In genomic region chr19:23313196-23313595, GRCh38 we compare ENCODE assay signal across 1 cellular context.
TF ChIP-seq lines count a peak whose summit lies in the region.

No MANE protein-coding gene starts in this region.

TF ChIP-seq in IMR-90, 13 proteins besides CTCF, POLR2A, EP300 and RAD21:
- TF ChIP-seq MAZ (IDR thresholded peaks at IDR 0.05; ENCODE audit: borderline replicate concordance, low read depth, low read length): no peak
- no peak for TF ChIP-seq BHLHE40 (IDR thresholded peaks at IDR 0.05; ENCODE audit: low read depth, low read length)
- no peak for TF ChIP-seq MXI1 (IDR thresholded peaks at IDR 0.05; ENCODE audit: borderline replicate concordance, low read depth, low read length)
